ENCODE assay signal across 8 cellular contexts in the genomic region with DNA sequence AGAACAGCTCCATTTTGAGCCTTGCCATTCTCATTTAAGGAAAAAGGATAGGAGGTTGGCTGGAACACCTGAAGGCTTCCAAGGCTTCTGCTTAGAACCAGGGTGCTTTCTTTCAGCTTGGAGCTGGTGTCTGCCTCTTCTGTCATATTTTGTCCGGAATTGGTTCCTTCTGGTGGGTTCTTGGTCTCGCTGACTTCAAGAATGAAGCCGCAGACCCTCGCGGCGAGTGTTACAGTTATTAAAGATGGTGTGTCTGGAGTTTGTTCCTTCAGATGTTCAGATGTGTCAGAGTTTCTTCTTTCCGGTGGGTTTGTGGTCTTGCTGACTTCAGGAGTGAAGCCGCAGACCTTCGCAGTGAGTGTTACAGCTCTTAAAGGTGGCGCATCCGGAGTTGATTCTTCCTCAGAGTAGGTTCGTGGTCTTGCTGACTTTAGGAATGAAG.
DNase-seq lines count a peak whose midpoint lies in the region; FAIRE-seq and TF ChIP-seq lines count a peak whose summit lies in the region.
"Not testable (repeated sequence)": the region's sequence is repeated elsewhere in the genome, so short reads cannot be mapped to it uniquely, and the experiment has no call there.

No MANE protein-coding gene starts in this region.

- in situ Hi-C loops in transverse colon (cut with MboI; ENCODE audit: low pct_ligation_motif_present in 1 of 4, low pct_unique_long_range_greater_than_20kb in 1 of 4, low sequenced_read_pairs in 3 of 4): not testable (repeated sequence)

- intact Hi-C loops in transverse colon (cut with DNase I; ENCODE audit: low total_unique reads): not testable (repeated sequence)

- not testable (repeated sequence) for H3K36me3 ChIP-seq in transverse colon

- not testable (repeated sequence) for H3K27me3 ChIP-seq in transverse colon

- H3K4me1 ChIP-seq in transverse colon: peaks cover 3 to 38% (median 11%) of the 10 kb centered on the region in 4 donors

- 80 to 89% methylated on average over 1 to 12 of the region's 12 CpGs for WGBS in transverse colon (ENCODE audit: low coverage in 1 of 2), 2 donors

- not testable (repeated sequence) for H3K9me3 ChIP-seq in transverse colon

- not testable (repeated sequence) for DNase-seq in GM12892 (ENCODE audit: insufficient read length); coronary artery (ENCODE audit: low spot score)
- DNase-seq in T-helper 9 cell (peak; percentile 51), transverse colon (peak; percentile 24)
- DNase-seq in activated CD8-positive, alpha-beta memory T cell treated with anti-CD3 and anti-CD28 coated beads for 4 hours (ENCODE audit: low read depth in 2 of 2): peak; percentile 33 to 53
- DNase-seq in activated T-helper 9 cell treated with anti-CD3 and anti-CD28 coated beads, Interleukin-2, amount 50 U/mL, for 16 hours (ENCODE audit: low read depth): peak; percentile 30
- peak; percentile 26 for DNase-seq in stimulated activated CD4-positive, alpha-beta T cell treated with anti-CD3 and anti-CD28 coated beads, Interleukin-12 subunit alpha, Interleukin-12 subunit beta, amount 100 ng/mL, for 4 hours
- DNase-seq in stimulated activated CD8-positive, alpha-beta memory T cell treated with anti-CD3 and anti-CD28 coated beads, Interleukin-2, amount 100 ng/mL, for 1 hour (ENCODE audit: low read depth in 2 of 2): peak; percentile 36 to 39

- H3K27ac ChIP-seq in coronary artery: peak overlapping the region; percentile 91 to 92
- H3K27ac ChIP-seq in transverse colon: not testable (repeated sequence)

- peak; percentile 50 for FAIRE-seq in GM12892 (lab: Jason Lieb, UNC)

- not testable (repeated sequence) for H3K4me3 ChIP-seq in coronary artery, transverse colon

- not testable (repeated sequence) for TF ChIP-seq EP300 in transverse colon (IDR thresholded peaks at IDR 0.05; ENCODE audit: low read depth)

- TF ChIP-seq CTCF in coronary artery (IDR thresholded peaks at IDR 0.05); transverse colon (IDR thresholded peaks at IDR 0.05): not testable (repeated sequence)

- not testable (repeated sequence) for TF ChIP-seq POLR2A in GM12892 (IDR thresholded peaks at IDR 0.05; ENCODE audit: low read depth, low read length); transverse colon (IDR thresholded peaks at IDR 0.05)
